Comparison of ENCODE assay signal across 10 cellular contexts in the genomic region with DNA sequence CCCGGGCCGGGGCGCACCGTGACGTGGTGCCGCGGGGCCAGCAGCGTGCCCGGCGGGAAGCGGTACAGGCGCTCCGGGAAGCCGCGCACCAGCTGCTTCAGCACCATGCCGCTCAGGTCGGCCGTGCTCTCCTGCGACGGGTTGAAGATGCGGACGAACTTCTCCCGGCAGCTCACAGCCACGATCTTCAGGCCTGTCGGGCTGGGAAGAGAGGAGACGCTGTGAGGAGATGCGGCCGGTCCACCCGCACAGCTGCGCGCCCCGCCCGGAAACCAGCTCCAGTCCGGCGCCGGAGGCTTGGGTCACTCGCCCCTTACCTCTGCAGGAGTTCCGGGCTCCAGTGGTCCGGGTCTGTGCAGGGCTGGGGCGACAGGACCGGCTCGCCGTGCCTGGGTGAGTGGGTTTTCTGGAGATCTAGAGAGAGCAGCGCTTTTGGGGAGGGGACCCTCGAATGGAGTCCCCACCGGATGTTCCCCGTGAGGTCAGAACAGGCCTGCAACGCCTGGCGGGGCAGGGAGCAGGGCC. TPM values are rescaled to one million over a fixed set of nuclear protein-coding genes. Genes with fewer than 3 reads are reported as not detected.
DNase-seq lines count a peak whose midpoint lies in the region; ATAC-seq and TF ChIP-seq lines count a peak whose summit lies in the region.
"Had no signal": no experiment of that assay in that cellular context is flagged by ENCODE, and none has a peak within 500 bp of the region (broad histone marks: within the 10 kb centered on the region; RNA-seq: fewer than 3 reads in every experiment).

No MANE protein-coding gene starts in this region.

- peak in 1 of 3 donors; percentile 28 for DNase-seq in CD4-positive, CD25-positive, alpha-beta regulatory T cell
- DNase-seq in choroid plexus epithelial cell (ENCODE audit: low read depth) (peak; percentile 46), AG20443 (ENCODE audit: low spot score) (no peak)
- DNase-seq in NK-92 treated with Interleukin-12 subunit alpha and Interleukin-12 subunit beta, amount 100 ng/mL, for 24 hours (lab: John Stamatoyannopoulos, UW) = no peak
- DNase-seq: foreskin melanocyte had no signal

- no peak overlapping the region for H3K4me3 ChIP-seq in CD4-positive, CD25-positive, alpha-beta regulatory T cell (ENCODE audit: low read depth, low read length)
- H3K4me3 ChIP-seq in choroid plexus epithelial cell (ENCODE audit: low read depth, low read length) = no peak overlapping the region

- no peak overlapping the region for H3K27ac ChIP-seq in CD4-positive, CD25-positive, alpha-beta regulatory T cell (ENCODE audit: insufficient read depth, low read length, poor library complexity, severe bottlenecking)

- no peak for TF ChIP-seq CTCF in choroid plexus epithelial cell (conservative IDR thresholded peaks at IDR 0.05; ENCODE audit: low read depth, low read length)
- no peak for TF ChIP-seq CTCF in nephron (IDR thresholded peaks at IDR 0.05; ENCODE audit: unreplicated experiment in 3 of 3)

- H3K4me1 ChIP-seq in CD4-positive, CD25-positive, alpha-beta regulatory T cell (ENCODE audit: control insufficient read depth, insufficient read depth, low read length, poor library complexity, severe bottlenecking) = peaks cover 36% of the 10 kb centered on the region
- H3K4me1 ChIP-seq in ES-I3 (ENCODE audit: insufficient read depth, low read length) = peaks cover 8% of the 10 kb centered on the region; the same call in 1 of the 2 replicates

- H3K36me3 ChIP-seq in CD4-positive, CD25-positive, alpha-beta regulatory T cell (ENCODE audit: control insufficient read depth, insufficient read depth, low read length) = no peaks in the 10 kb centered on the region
- no peaks in the 10 kb centered on the region for H3K36me3 ChIP-seq in ES-I3 (ENCODE audit: insufficient read depth, low read length)

- H3K4me3 Mint-ChIP-seq in CD4-positive, CD25-positive, alpha-beta regulatory T cell = peak overlapping the region; percentile 46 to 80 (median 66)
- peak overlapping the region in 2 of 3 experiments; percentile 37 to 51 for H3K4me3 Mint-ChIP-seq in nephron

- H3K9me3 ChIP-seq in CD4-positive, CD25-positive, alpha-beta regulatory T cell (ENCODE audit: control insufficient read depth in 2 of 2, low read length in 2 of 2) = no peaks in the 10 kb centered on the region
- no peaks in the 10 kb centered on the region for H3K9me3 ChIP-seq in ES-I3 (ENCODE audit: control insufficient read depth, insufficient read depth, low read length)

- peak overlapping the region; percentile 68 for H3K9ac ChIP-seq in ES-I3 (ENCODE audit: low read depth, low read length)

- no peaks in the 10 kb centered on the region for H3K27me3 ChIP-seq in CD4-positive, CD25-positive, alpha-beta regulatory T cell (ENCODE audit: control insufficient read depth, insufficient read depth, low read length)

- peak overlapping the region in 1 of 3 donors; percentile 89 for H3K27ac Mint-ChIP-seq in CD4-positive, CD25-positive, alpha-beta regulatory T cell
- no peak overlapping the region for H3K27ac Mint-ChIP-seq in nephron

- H3K9me3 Mint-ChIP-seq in CD4-positive, CD25-positive, alpha-beta regulatory T cell = no peaks in the 10 kb centered on the region
- H3K9me3 Mint-ChIP-seq in nephron = no peaks in the 10 kb centered on the region
- H3K9me3 Mint-ChIP-seq: central memory CD8-positive, alpha-beta T cell had no signal

- peaks cover 0 to 15% (median 6%) of the 10 kb centered on the region in 4 donors for H3K4me1 Mint-ChIP-seq in CD4-positive, CD25-positive, alpha-beta regulatory T cell
- H3K4me1 Mint-ChIP-seq in nephron = peaks cover 5% of the 10 kb centered on the region

- ATAC-seq in CD4-positive, CD25-positive, alpha-beta regulatory T cell (ENCODE audit: low read depth in 2 of 2) = no peak
- ATAC-seq in GM18502 (IDR thresholded peaks at IDR 0.05; ENCODE audit: poor library complexity, unreplicated experiment) = no peak
- ATAC-seq: right cardiac atrium had no signal

- H3K27me3 Mint-ChIP-seq in CD4-positive, CD25-positive, alpha-beta regulatory T cell = peaks cover 4% of the 10 kb centered on the region
- H3K27me3 Mint-ChIP-seq in nephron (ENCODE audit: low read depth) = peaks cover 52% of the 10 kb centered on the region
- H3K27me3 Mint-ChIP-seq: central memory CD8-positive, alpha-beta T cell had no signal

- H3K36me3 Mint-ChIP-seq in CD4-positive, CD25-positive, alpha-beta regulatory T cell = no peaks in the 10 kb centered on the region
- H3K36me3 Mint-ChIP-seq in nephron (ENCODE audit: low read depth) = no peaks in the 10 kb centered on the region

RNA-seq across cellular contexts. Expression of a gene that starts 4.3 kb away (rescaled TPM):
- 5.1 TPM for total RNA-seq in CD4-positive, CD25-positive, alpha-beta regulatory T cell
- polyA plus RNA-seq in CD4-positive, CD25-positive, alpha-beta regulatory T cell = 1 to 10 TPM in 2 of 4 donors, under 1 TPM in 2; 0.79 to 1.4 (median 1.0) TPM

RNA-seq across cellular contexts. Expression of a gene that starts 4.5 kb away (rescaled TPM):
- total RNA-seq in CD4-positive, CD25-positive, alpha-beta regulatory T cell = 27.2 TPM
- polyA plus RNA-seq in CD4-positive, CD25-positive, alpha-beta regulatory T cell = 10 to 100 TPM; 23.9 to 34.2 (median 31.8) TPM

RNA-seq across cellular contexts. Expression of a gene that starts 18.9 kb away (rescaled TPM):
- 5.8 TPM for total RNA-seq in CD4-positive, CD25-positive, alpha-beta regulatory T cell
- polyA plus RNA-seq in CD4-positive, CD25-positive, alpha-beta regulatory T cell = 1 to 10 TPM in 2 of 4 donors, under 1 TPM in 2; 0.89 to 3.1 (median 1.8) TPM

RNA-seq across cellular contexts. Expression of a gene that starts 20.0 kb away (rescaled TPM):
- total RNA-seq in CD4-positive, CD25-positive, alpha-beta regulatory T cell = 43.8 TPM
- 1 to 10 TPM; 3.8 to 6.0 (median 5.0) TPM for polyA plus RNA-seq in CD4-positive, CD25-positive, alpha-beta regulatory T cell

RNA-seq across cellular contexts. Expression of a gene that starts 20.9 kb away (rescaled TPM):
- 35.0 TPM for total RNA-seq in CD4-positive, CD25-positive, alpha-beta regulatory T cell
- polyA plus RNA-seq in CD4-positive, CD25-positive, alpha-beta regulatory T cell = 10 to 100 TPM; 15.9 to 35.2 (median 21.1) TPM
